ENCODE assay signal across 8 cellular contexts in genomic region chr11:32006799-32007388, GRCh38.
DNase-seq lines count a peak whose midpoint lies in the region; ATAC-seq, FAIRE-seq and TF ChIP-seq lines count a peak whose summit lies in the region.

No MANE protein-coding gene starts in this region.

- no peaks in the 10 kb centered on the region for H3K4me1 ChIP-seq in OCI-LY1 (ENCODE audit: insufficient read depth, low read length, severe bottlenecking)
- no peaks in the 10 kb centered on the region for H3K4me1 ChIP-seq in endocrine pancreas (ENCODE audit: control insufficient read depth, insufficient read depth, low read length)
- H3K4me1 ChIP-seq in sigmoid colon, result no peaks in the 10 kb centered on the region

- TF ChIP-seq POLR2A in sigmoid colon (IDR thresholded peaks at IDR 0.05), result no peak

- no peaks in the 10 kb centered on the region for H3K9me3 ChIP-seq in OCI-LY1 (ENCODE audit: low read length)
- no peaks in the 10 kb centered on the region for H3K9me3 ChIP-seq in endocrine pancreas (ENCODE audit: control insufficient read depth, low read length)
- no peaks in the 10 kb centered on the region for H3K9me3 ChIP-seq in sigmoid colon

- H3F3A ChIP-seq in OCI-LY1 (ENCODE audit: insufficient read depth, low read length), result no peaks in the 10 kb centered on the region

- WGBS in sigmoid colon, 2 donors, result 15 to 16% methylated on average over 5 of the region's 5 CpGs

- H3K9ac ChIP-seq in OCI-LY1 (ENCODE audit: low read length), result no peak overlapping the region
- no peak overlapping the region for H3K9ac ChIP-seq in endocrine pancreas (ENCODE audit: control insufficient read depth, insufficient read depth, low read length)

- no peak for TF ChIP-seq EP300 in sigmoid colon (IDR thresholded peaks at IDR 0.05)

- H3K79me2 ChIP-seq in OCI-LY1 (ENCODE audit: insufficient read depth, low read length), result no peaks in the 10 kb centered on the region

- no peak overlapping the region for H3K4me2 ChIP-seq in OCI-LY1 (ENCODE audit: low read length)

- peak; percentile 65 for ATAC-seq in GM19023 (IDR thresholded peaks at IDR 0.05; ENCODE audit: unreplicated experiment)
- peak; percentile 68 for ATAC-seq in HG03521 (IDR thresholded peaks at IDR 0.05; ENCODE audit: unreplicated experiment)
- no peak for ATAC-seq in GM21515 (IDR thresholded peaks at IDR 0.05; ENCODE audit: unreplicated experiment)

- H3K36me3 ChIP-seq in OCI-LY1 (ENCODE audit: insufficient read depth, low read length) (no peaks in the 10 kb centered on the region), endocrine pancreas (ENCODE audit: control insufficient read depth, insufficient read depth, low read length) (no peaks in the 10 kb centered on the region), sigmoid colon (no peaks in the 10 kb centered on the region)

- intact Hi-C loops in sigmoid colon (cut with DNase I), result no loop called here

- no peaks in the 10 kb centered on the region; the same call in 1 of the 2 replicates for H3K27me3 ChIP-seq in OCI-LY1 (ENCODE audit: insufficient read depth, low read length)
- no peaks in the 10 kb centered on the region for H3K27me3 ChIP-seq in endocrine pancreas (ENCODE audit: control insufficient read depth, insufficient read depth, low read length)
- peaks cover 0 to 27% (median 0%) of the 10 kb centered on the region in 3 donors for H3K27me3 ChIP-seq in sigmoid colon

- no peak overlapping the region for H2AFZ ChIP-seq in OCI-LY1 (ENCODE audit: low read length)

- H3K9me2 ChIP-seq in OCI-LY1 (ENCODE audit: low read depth, low read length), result no peaks in the 10 kb centered on the region

- peak; percentile 62 for TF ChIP-seq CTCF in D721Med (IDR thresholded peaks at IDR 0.05; ENCODE audit: insufficient read depth, missing control alignments)
- TF ChIP-seq CTCF in OCI-LY1 (IDR thresholded peaks at IDR 0.05; ENCODE audit: low read length), result peak; percentile 70
- peak in 2 of 4 experiments; percentile 12 to 38 for TF ChIP-seq CTCF in sigmoid colon (IDR thresholded peaks at IDR 0.05)

- H3K27ac ChIP-seq in OCI-LY1 (ENCODE audit: low read depth, low read length, poor library complexity, severe bottlenecking) (no peak overlapping the region), sigmoid colon (no peak overlapping the region)

- FAIRE-seq in D721Med (lab: Jason Lieb, UNC), result peak; percentile 68

- DNase-seq in D721Med (ENCODE audit: insufficient read length, low spot score), result no peak
- peak; percentile 57 for DNase-seq in myocyte (ENCODE audit: low read depth)
- DNase-seq in sigmoid colon, result no peak

- H4K20me1 ChIP-seq in OCI-LY1 (ENCODE audit: insufficient read depth, low read length), result no peaks in the 10 kb centered on the region

- no peak overlapping the region for H3K4me3 ChIP-seq in OCI-LY1 (ENCODE audit: low read depth, low read length, poor library complexity, severe bottlenecking)
- peak overlapping the region; percentile 66 for H3K4me3 ChIP-seq in endocrine pancreas (ENCODE audit: control insufficient read depth, insufficient read depth, low read length)
- no peak overlapping the region for H3K4me3 ChIP-seq in sigmoid colon
